In the genomic region with DNA sequence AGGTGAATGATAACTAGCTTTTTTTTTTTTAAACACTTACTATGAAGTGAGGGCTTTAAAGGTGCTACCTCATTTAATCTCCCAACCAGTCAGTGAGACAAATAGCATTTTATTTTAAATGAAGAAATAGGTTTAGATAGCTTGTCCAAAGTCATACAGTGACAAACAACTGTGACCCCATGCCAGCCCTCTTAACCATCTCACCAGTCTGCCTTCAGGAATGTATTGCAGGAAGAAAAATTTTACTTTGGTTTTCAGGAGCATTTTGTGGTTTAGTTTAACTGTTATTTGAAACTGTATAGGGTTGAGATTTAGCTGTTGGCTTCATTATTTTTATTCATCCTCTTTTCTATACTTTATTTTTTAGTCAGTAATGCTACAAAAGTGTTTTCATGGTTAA, we compare ENCODE assay signal across 26 cellular contexts. TPM values are rescaled to one million over a fixed set of nuclear protein-coding genes. Genes with fewer than 3 reads are reported as not detected.
DNase-seq lines count a peak whose midpoint lies in the region; ATAC-seq and TF ChIP-seq lines count a peak whose summit lies in the region.
"Had no signal": no experiment of that assay in that cellular context is flagged by ENCODE, and none has a peak within 500 bp of the region (broad histone marks: within the 10 kb centered on the region; RNA-seq: fewer than 3 reads in every experiment).

No MANE protein-coding gene starts in this region.

- ATAC-seq in activated CD8-positive, alpha-beta memory T cell treated with anti-CD3 and anti-CD28 coated beads, Interleukin-2, amount 10 ng/mL, durations not matched to agents 7 days and 5 days, result no peak
- no peak for ATAC-seq in RWPE2 (ENCODE audit: low read depth)
- ATAC-seq: activated CD8-positive, alpha-beta T cell treated with anti-CD3 and anti-CD28 coated beads, Interleukin-2, amount 10 ng/mL, durations not matched to agents 7 days and 5 days; body of pancreas; naive thymus-derived CD4-positive, alpha-beta T cell; stimulated activated naive CD8-positive, alpha-beta T cell treated with anti-CD3 and anti-CD28 coated beads, Interleukin-15, amount 100 ng/mL, for 72 hours had no signal

- H3K27ac ChIP-seq in RWPE2 (ENCODE audit: poor library complexity, severe bottlenecking) (peak overlapping the region; percentile 95), subcutaneous abdominal adipose tissue (ENCODE audit: low read depth, low read length) (peak overlapping the region; percentile 54), neural progenitor cell (no peak overlapping the region)
- H3K27ac ChIP-seq: 22Rv1, body of pancreas, C4-2B, coronary artery, hepatocyte, KMS-11, sigmoid colon had no signal

- H3F3A ChIP-seq in neural progenitor cell (ENCODE audit: low read depth), result no peaks in the 10 kb centered on the region

- peaks cover 50% of the 10 kb centered on the region for H3K4me1 Mint-ChIP-seq in activated CD8-positive, alpha-beta memory T cell treated with anti-CD3 and anti-CD28 coated beads, Interleukin-2, amount 10 ng/mL, durations not matched to agents 7 days and 5 days
- H3K4me1 Mint-ChIP-seq in neural progenitor cell, result peaks cover 9% of the 10 kb centered on the region

- H3K9me3 ChIP-seq in RWPE2 (ENCODE audit: severe bottlenecking) (no peaks in the 10 kb centered on the region), subcutaneous abdominal adipose tissue (ENCODE audit: control insufficient read depth in 5 of 5, low read length in 5 of 5) (no peaks in the 10 kb centered on the region), neural progenitor cell (ENCODE audit: low read depth) (no peaks in the 10 kb centered on the region)
- H3K9me3 ChIP-seq: body of pancreas, sigmoid colon, upper lobe of left lung had no signal

- H3K4me1 ChIP-seq in RWPE2 (ENCODE audit: insufficient read depth, poor library complexity, severe bottlenecking) (peaks cover 79% of the 10 kb centered on the region), subcutaneous abdominal adipose tissue (ENCODE audit: control insufficient read depth in 5 of 5, insufficient read depth in 5 of 5, low read length in 5 of 5) (peaks cover 7 to 67% (median 47%) of the 10 kb centered on the region in 5 donors), neural progenitor cell (no peaks in the 10 kb centered on the region)
- H3K4me1 ChIP-seq: body of pancreas had no signal

- H3K27me3 Mint-ChIP-seq in activated CD8-positive, alpha-beta memory T cell treated with anti-CD3 and anti-CD28 coated beads, Interleukin-2, amount 10 ng/mL, durations not matched to agents 7 days and 5 days, result no peaks in the 10 kb centered on the region
- no peaks in the 10 kb centered on the region for H3K27me3 Mint-ChIP-seq in neural progenitor cell (ENCODE audit: insufficient read depth, low read depth)
- H3K27me3 Mint-ChIP-seq: stimulated activated naive CD8-positive, alpha-beta T cell treated with anti-CD3 and anti-CD28 coated beads, Interleukin-15, amount 100 ng/mL, for 72 hours had no signal

- H3K4me3 ChIP-seq in RWPE2 (ENCODE audit: severe bottlenecking) (no peak overlapping the region), subcutaneous abdominal adipose tissue (ENCODE audit: low read depth in 1 of 5, low read length in 5 of 5) (no peak overlapping the region), neural progenitor cell (no peak overlapping the region)
- H3K4me3 ChIP-seq: body of pancreas, coronary artery, hepatocyte, sigmoid colon, upper lobe of left lung had no signal

- H3K9ac ChIP-seq in subcutaneous abdominal adipose tissue (ENCODE audit: low read length in 5 of 5) (no peak overlapping the region), neural progenitor cell (no peak overlapping the region)
- H3K9ac ChIP-seq: KMS-11 had no signal

- H3K4me3 Mint-ChIP-seq in activated CD8-positive, alpha-beta memory T cell treated with anti-CD3 and anti-CD28 coated beads, Interleukin-2, amount 10 ng/mL, durations not matched to agents 7 days and 5 days, result no peak overlapping the region
- no peak overlapping the region for H3K4me3 Mint-ChIP-seq in neural progenitor cell
- H3K4me3 Mint-ChIP-seq: activated CD8-positive, alpha-beta T cell treated with anti-CD3 and anti-CD28 coated beads, Interleukin-2, amount 10 ng/mL, durations not matched to agents 7 days and 5 days; naive thymus-derived CD4-positive, alpha-beta T cell; stimulated activated naive CD8-positive, alpha-beta T cell treated with anti-CD3 and anti-CD28 coated beads, Interleukin-15, amount 100 ng/mL, for 72 hours had no signal

- no peaks in the 10 kb centered on the region for H3K79me2 ChIP-seq in neural progenitor cell (ENCODE audit: low read depth)

- H3K27me3 ChIP-seq in RWPE2 (ENCODE audit: insufficient read depth, poor library complexity, severe bottlenecking), result no peaks in the 10 kb centered on the region
- H3K27me3 ChIP-seq in subcutaneous abdominal adipose tissue (ENCODE audit: control insufficient read depth in 5 of 5, insufficient read depth in 4 of 5, low read length in 5 of 5), result no peaks in the 10 kb centered on the region
- no peaks in the 10 kb centered on the region for H3K27me3 ChIP-seq in neural progenitor cell
- H3K27me3 ChIP-seq: body of pancreas, hepatocyte, sigmoid colon, upper lobe of left lung had no signal

- TF ChIP-seq CTCF in RWPE2 (IDR thresholded peaks at IDR 0.05; ENCODE audit: poor library complexity, severe bottlenecking) (no peak), neural progenitor cell (IDR thresholded peaks at IDR 0.05) (no peak)

- H2AFZ ChIP-seq in neural progenitor cell (replicated peaks), result no peak overlapping the region
- H2AFZ ChIP-seq: hepatocyte had no signal

- peak overlapping the region; percentile 52 for H3K27ac Mint-ChIP-seq in activated CD8-positive, alpha-beta memory T cell treated with anti-CD3 and anti-CD28 coated beads, Interleukin-2, amount 10 ng/mL, durations not matched to agents 7 days and 5 days
- no peak overlapping the region for H3K27ac Mint-ChIP-seq in neural progenitor cell
- H3K27ac Mint-ChIP-seq: activated CD8-positive, alpha-beta T cell treated with anti-CD3 and anti-CD28 coated beads, Interleukin-2, amount 10 ng/mL, durations not matched to agents 7 days and 5 days; naive thymus-derived CD4-positive, alpha-beta T cell had no signal

- H3K36me3 ChIP-seq in RWPE2 (ENCODE audit: low read depth), result peaks cover 11% of the 10 kb centered on the region; the same call in 1 of the 2 replicates
- H3K36me3 ChIP-seq in subcutaneous abdominal adipose tissue (ENCODE audit: control insufficient read depth in 5 of 5, insufficient read depth in 5 of 5, low read length in 5 of 5), result no peaks in the 10 kb centered on the region
- no peaks in the 10 kb centered on the region for H3K36me3 ChIP-seq in neural progenitor cell
- H3K36me3 ChIP-seq: sigmoid colon, upper lobe of left lung had no signal

- peaks cover 2% of the 10 kb centered on the region for H3K36me3 Mint-ChIP-seq in activated CD8-positive, alpha-beta memory T cell treated with anti-CD3 and anti-CD28 coated beads, Interleukin-2, amount 10 ng/mL, durations not matched to agents 7 days and 5 days
- H3K36me3 Mint-ChIP-seq in neural progenitor cell, result no peaks in the 10 kb centered on the region

- H4K20me1 ChIP-seq in neural progenitor cell (ENCODE audit: low read depth), result no peaks in the 10 kb centered on the region

- CTCF ChIA-PET in activated CD8-positive, alpha-beta memory T cell treated with anti-CD3 and anti-CD28 coated beads, Interleukin-2, amount 10 ng/mL, durations not matched to agents 7 days and 5 days (lab: Charles Lee), result interaction anchor here (1.0 to 1.4 kb wide), 2 partner anchors 14 to 21 kb away, joined by 3 to 5 read pairs; no protein-coding TSS in a partner anchor

- no peak for DNase-seq in activated CD8-positive, alpha-beta memory T cell treated with anti-CD3 and anti-CD28 coated beads, Interleukin-2, amount 10 ng/mL, durations not matched to agents 7 days and 5 days
- no peak for DNase-seq in activated CD8-positive, alpha-beta memory T cell treated with anti-CD3 and anti-CD28 coated beads for 24 hours
- no peak for DNase-seq in RWPE2 (ENCODE audit: low spot score)
- DNase-seq in fibroblast of peridontal ligament (ENCODE audit: extremely low read depth), result peak; percentile 17
- no peak for DNase-seq in NCI-H187 (lab: John Stamatoyannopoulos, UW)
- no peak for DNase-seq in NCI-H128 (lab: John Stamatoyannopoulos, UW; ENCODE audit: unreplicated experiment)
- DNase-seq in neural progenitor cell (ENCODE audit: low spot score), result no peak
- DNase-seq: activated CD8-positive, alpha-beta T cell treated with anti-CD3 and anti-CD28 coated beads, Interleukin-2, amount 10 ng/mL, durations not matched to agents 7 days and 5 days; activated naive CD4-positive, alpha-beta T cell treated with anti-CD3 and anti-CD28 coated beads, Interleukin-2, amount 50 U/mL, for 16 hours; activated T-cell treated with anti-CD3 and anti-CD28 coated beads, Interleukin-2, amount 50 U/mL, for 48 hours; body of pancreas; islet precursor cell; naive thymus-derived CD4-positive, alpha-beta T cell; NCI-H2081; posterior cingulate gyrus; SHP77 treated with DMSO at 0.1 percent for 48 hours; sigmoid colon; stimulated activated CD4-positive, alpha-beta T cell treated with anti-CD3 and anti-CD28 coated beads, Interleukin-1b, Interleukin-23, amount 100 ng/mL, for 48 hours; stimulated activated naive CD8-positive, alpha-beta T cell treated with anti-CD3 and anti-CD28 coated beads, Interleukin-15, amount 100 ng/mL, for 72 hours; upper lobe of left lung had no signal

- H3K4me2 ChIP-seq in neural progenitor cell, result no peak overlapping the region
- H3K4me2 ChIP-seq: hepatocyte, KMS-11 had no signal

- no peaks in the 10 kb centered on the region for H3K9me3 Mint-ChIP-seq in activated CD8-positive, alpha-beta memory T cell treated with anti-CD3 and anti-CD28 coated beads, Interleukin-2, amount 10 ng/mL, durations not matched to agents 7 days and 5 days (ENCODE audit: low read depth)
- no peaks in the 10 kb centered on the region for H3K9me3 Mint-ChIP-seq in neural progenitor cell
- H3K9me3 Mint-ChIP-seq: naive thymus-derived CD4-positive, alpha-beta T cell; stimulated activated naive CD8-positive, alpha-beta T cell treated with anti-CD3 and anti-CD28 coated beads, Interleukin-15, amount 100 ng/mL, for 72 hours had no signal

RNA-seq across cellular contexts. Expression of a gene that starts 18.6 kb away (rescaled TPM):
- total RNA-seq in activated CD8-positive, alpha-beta memory T cell treated with anti-CD3 and anti-CD28 coated beads, Interleukin-2, amount 10 ng/mL, durations not matched to agents 7 days and 5 days, result 1 to 10 TPM; 5.7 to 7.1 TPM
- total RNA-seq in neural progenitor cell (ENCODE audit: low replicate concordance), result 30.0 and 43.7 TPM in 2 replicates
